Comparison of ENCODE assay signal across 1 cellular context in genomic region chr10:6213257-6213905, GRCh38.
TF ChIP-seq lines count a peak whose summit lies in the region.

No MANE protein-coding gene starts in this region.

TF ChIP-seq in K562, 482 proteins besides CTCF, POLR2A, EP300 and RAD21:
- TF ChIP-seq JUND (IDR thresholded peaks at IDR 0.05; ENCODE audit: borderline replicate concordance, low read depth, low read length) (no peak), JUND (tag; IDR thresholded peaks at IDR 0.05; ENCODE audit: borderline replicate concordance, low read depth, low read length) (no peak), SRSF9 (IDR thresholded peaks at IDR 0.05; ENCODE audit: borderline replicate concordance, low read depth, low read length) (no peak), ZNF121 (CRISPR knock-in tag; conservative IDR thresholded peaks at IDR 0.05) (peak; percentile 94), ZNF41 (CRISPR knock-in tag; conservative IDR thresholded peaks at IDR 0.05) (no peak)
